ENCODE assay signal across 26 cellular contexts in genomic region chr11:38476808-38477565, GRCh38.
"Had no signal": no experiment of that assay in that cellular context is flagged by ENCODE, and none has a peak within 500 bp of the region (broad histone marks: within the 10 kb centered on the region; RNA-seq: fewer than 3 reads in every experiment).

No MANE protein-coding gene starts in this region.

- DNase-seq: activated CD4-positive, alpha-beta T cell treated with anti-CD3 and anti-CD28 coated beads for 1 hour; activated CD8-positive, alpha-beta memory T cell treated with anti-CD3 and anti-CD28 coated beads for 24 hours; activated CD8-positive, alpha-beta memory T cell treated with anti-CD3 and anti-CD28 coated beads, Interleukin-2, amount 50 U/mL, for 48 hours; activated effector memory CD4-positive, alpha-beta T cell treated with anti-CD3 and anti-CD28 coated beads, Interleukin-2, amount 50 U/mL, for 16 hours; activated T-cell treated with anti-CD3 and anti-CD28 coated beads, Interleukin-2, amount 50 U/mL, for 72 hours; amniotic stem cell; body of pancreas; central memory CD4-positive, alpha-beta T cell; colonic mucosa; hypothalamus; islet precursor cell; occipital lobe; stimulated activated CD4-positive, alpha-beta T cell treated with anti-CD3 and anti-CD28 coated beads, Interleukin-12 subunit alpha, Interleukin-12 subunit beta, amount 100 ng/mL, for 4 hours; stimulated activated CD4-positive, alpha-beta T cell treated with anti-CD3 and anti-CD28 coated beads, Interleukin-2, amount 100 ng/mL, for 24 hours; stimulated activated naive CD4-positive, alpha-beta T cell treated with Interleukin-2 at 50 U/mL for 16 hours; substantia nigra; T-helper 2 cell had no signal

- H3K27me3 ChIP-seq: body of pancreas, colonic mucosa, tibial nerve, vagina had no signal

- H3K27ac ChIP-seq: body of pancreas, colonic mucosa, tibial nerve, vagina, VCaP had no signal

- H3K27me3 Mint-ChIP-seq: activated naive CD4-positive, alpha-beta T cell treated with anti-CD3 and anti-CD28 coated beads, Interleukin-2, amount 50 U/mL, for 24 hours; progenitor cell of endocrine pancreas had no signal

- H3K9me3 ChIP-seq: body of pancreas, colonic mucosa, tibial nerve, vagina had no signal

- H3K27ac Mint-ChIP-seq: activated naive CD4-positive, alpha-beta T cell treated with anti-CD3 and anti-CD28 coated beads, Interleukin-2, amount 50 U/mL, for 24 hours; activated T-cell treated with anti-CD3 and anti-CD28 coated beads, Interleukin-2, amount 50 U/mL, for 72 hours; mesothelial cell of epicardium; progenitor cell of endocrine pancreas had no signal

- H3K36me3 ChIP-seq: colonic mucosa, tibial nerve, vagina had no signal

- FAIRE-seq: frontal cortex had no signal

- H3K4me3 Mint-ChIP-seq: activated naive CD4-positive, alpha-beta T cell treated with anti-CD3 and anti-CD28 coated beads, Interleukin-2, amount 50 U/mL, for 24 hours; activated T-cell treated with anti-CD3 and anti-CD28 coated beads, Interleukin-2, amount 50 U/mL, for 72 hours; mesothelial cell of epicardium had no signal

- H3K36me3 Mint-ChIP-seq: activated naive CD4-positive, alpha-beta T cell treated with anti-CD3 and anti-CD28 coated beads, Interleukin-2, amount 50 U/mL, for 24 hours; mesothelial cell of epicardium had no signal

- H3K4me1 Mint-ChIP-seq: activated naive CD4-positive, alpha-beta T cell treated with anti-CD3 and anti-CD28 coated beads, Interleukin-2, amount 50 U/mL, for 24 hours; mesothelial cell of epicardium had no signal

- H3K4me3 ChIP-seq: body of pancreas, colonic mucosa, lung, tibial nerve, vagina had no signal

- ATAC-seq: activated T-cell treated with anti-CD3 and anti-CD28 coated beads, Interleukin-2, amount 50 U/mL, for 72 hours; body of pancreas; left lobe of liver had no signal

- H3K4me1 ChIP-seq: body of pancreas, colonic mucosa, tibial nerve, vagina had no signal

- H3K9me3 Mint-ChIP-seq: activated naive CD4-positive, alpha-beta T cell treated with anti-CD3 and anti-CD28 coated beads, Interleukin-2, amount 50 U/mL, for 24 hours had no signal
